16 cellular contexts compared by ENCODE assay signal in the genomic region with DNA sequence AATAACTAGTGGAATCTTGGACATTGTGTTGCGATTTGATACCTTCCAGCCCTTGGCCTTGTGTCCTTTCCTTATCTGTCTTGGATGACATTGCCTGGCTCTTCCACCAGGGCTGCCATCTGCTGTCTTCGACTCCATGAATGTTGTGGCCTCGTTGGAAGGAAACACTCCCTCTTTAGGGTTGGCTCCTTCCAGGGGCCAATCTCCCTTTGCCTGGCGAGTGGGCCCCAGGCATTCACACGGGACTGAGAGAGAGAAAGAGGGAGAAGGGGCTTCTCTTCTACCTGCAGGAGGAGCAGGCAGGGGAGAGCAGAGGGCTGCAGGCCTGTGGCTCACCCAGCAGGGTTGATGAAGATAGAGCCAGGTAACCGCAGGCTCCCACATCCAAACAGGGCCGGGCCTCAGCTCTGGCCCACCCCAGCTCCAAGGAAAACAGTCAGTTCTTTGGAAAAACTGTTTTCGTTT. TPM values are rescaled to one million over a fixed set of nuclear protein-coding genes. Genes with fewer than 3 reads are reported as not detected.
DNase-seq lines count a peak whose midpoint lies in the region; ATAC-seq and TF ChIP-seq lines count a peak whose summit lies in the region.
"Had no signal": no experiment of that assay in that cellular context is flagged by ENCODE, and none has a peak within 500 bp of the region (broad histone marks: within the 10 kb centered on the region; RNA-seq: fewer than 3 reads in every experiment).

No MANE protein-coding gene starts in this region.

- intact Hi-C loops in heart right ventricle (cut with DNase I): loop anchor here (1.0 to 5.0 kb wide), 10 partner anchors 37 to 233 kb away; no protein-coding TSS in a partner anchor

- H2BK120ac ChIP-seq in H9 (ENCODE audit: low read depth, low read length, poor library complexity, severe bottlenecking): no peak overlapping the region

- no peaks in the 10 kb centered on the region for H3K9me3 ChIP-seq in H9 (ENCODE audit: control insufficient read depth, low read depth, low read length)
- no peaks in the 10 kb centered on the region for H3K9me3 ChIP-seq in heart right ventricle
- no peaks in the 10 kb centered on the region for H3K9me3 ChIP-seq in stomach smooth muscle (ENCODE audit: control insufficient read depth in 2 of 2, low read length in 2 of 2)
- H3K9me3 ChIP-seq: stomach had no signal

- POLR2A ChIA-PET in GM10248 (lab: Yijun Ruan, JAX): no interaction called here
- POLR2A ChIA-PET in naive thymus-derived CD8-positive, alpha-beta T cell (lab: Charles Lee): no interaction called here

- no peak overlapping the region for H3K23ac ChIP-seq in H9 (ENCODE audit: insufficient read length, low read depth, low read length)

- in situ Hi-C loops in astrocyte of the spinal cord (cut with HindIII; ENCODE audit: low sequenced_read_pairs): no loop called here

- peak; percentile 47 for TF ChIP-seq CTCF in H9 (conservative IDR thresholded peaks at IDR 0.05)
- TF ChIP-seq CTCF in astrocyte of the spinal cord (IDR thresholded peaks at IDR 0.05; ENCODE audit: low read depth, low read length): peak; percentile 16
- peak in 3 of 9 donors; percentile 6 to 12 (median 9) for TF ChIP-seq CTCF in heart right ventricle (IDR thresholded peaks at IDR 0.05)
- TF ChIP-seq CTCF in GM10248 (IDR thresholded peaks at IDR 0.05; ENCODE audit: control extremely low read depth, extremely low read depth, low read depth, missing control alignments): no peak

- peaks cover 0 to 4% (median 0%) of the 10 kb centered on the region in 9 donors for H3K36me3 ChIP-seq in heart right ventricle
- no peaks in the 10 kb centered on the region for H3K36me3 ChIP-seq in stomach smooth muscle (ENCODE audit: control insufficient read depth in 2 of 2, insufficient read depth in 2 of 2, low read length in 2 of 2)
- H3K36me3 ChIP-seq: stomach had no signal

- no peaks in the 10 kb centered on the region for H4K20me1 ChIP-seq in H9 (ENCODE audit: control insufficient read depth, insufficient read depth, insufficient read length)

- no peaks in the 10 kb centered on the region for H3K23me2 ChIP-seq in H9 (ENCODE audit: insufficient read length, low read depth, low read length, poor library complexity, severe bottlenecking)

- no peak overlapping the region for H3T11ph ChIP-seq in H9 (ENCODE audit: low read length)

- no peak overlapping the region for H3K14ac ChIP-seq in H9 (ENCODE audit: insufficient read depth, low read length)

- H2BK12ac ChIP-seq in H9 (ENCODE audit: insufficient read length, low read depth, low read length): no peak overlapping the region

- no peak overlapping the region for H3K4me2 ChIP-seq in H9 (ENCODE audit: insufficient read depth, insufficient read length, low read length)

- no peak overlapping the region for H3K4ac ChIP-seq in H9 (ENCODE audit: low read depth, low read length)

- no peak overlapping the region for H2BK5ac ChIP-seq in H9 (ENCODE audit: insufficient read length, low read length)

- H3K4me1 Mint-ChIP-seq in H9: peaks cover 6 to 14% of the 10 kb centered on the region in 2 experiments; a peak in 3 of 4 replicates
- peaks cover 0 to 10% (median 2%) of the 10 kb centered on the region in 4 donors for H3K4me1 Mint-ChIP-seq in naive thymus-derived CD8-positive, alpha-beta T cell

- H3K9ac ChIP-seq in H9 (ENCODE audit: extremely low read depth, insufficient read length, low read length) (no peak overlapping the region), stomach smooth muscle (ENCODE audit: low read length in 2 of 2) (no peak overlapping the region)

- H2AFZ ChIP-seq in H9 (ENCODE audit: low read length): no peak overlapping the region

- ATAC-seq in heart right ventricle: peak in 7 of 8 donors; percentile 11 to 39 (median 36)
- ATAC-seq in naive thymus-derived CD8-positive, alpha-beta T cell: no peak

- no peaks in the 10 kb centered on the region for H3K79me1 ChIP-seq in H9 (ENCODE audit: insufficient read depth, low read depth, low read length, poor library complexity, severe bottlenecking)

- no peak overlapping the region for H2BK15ac ChIP-seq in H9 (ENCODE audit: low read depth, low read length)

- peak overlapping the region in 2 of 3 experiments; percentile 65 to 70; a peak in 3 of 7 replicates for H3K27ac Mint-ChIP-seq in H9
- no peak overlapping the region for H3K27ac Mint-ChIP-seq in naive thymus-derived CD8-positive, alpha-beta T cell
- H3K27ac Mint-ChIP-seq: activated T-helper 1 cell treated with anti-CD3 and anti-CD28 coated beads, Interleukin-12 subunit alpha, Interleukin-12 subunit beta, Interleukin-2, Interleukin-4 antibody, amounts not matched to agents 30 ng/mL and 10 ng/mL and 1 ng/mL, durations not matched to agents 14 hours and 24 hours and 36 hours had no signal

- no peak overlapping the region for H4K91ac ChIP-seq in H9 (ENCODE audit: insufficient read length, low read depth, low read length)

- peak; percentile 48 for DNase-seq in H9
- no peak for DNase-seq in astrocyte of the spinal cord (ENCODE audit: low read depth, low spot score)
- no peak for DNase-seq in heart right ventricle
- no peak for DNase-seq in GM10248 (ENCODE audit: extremely low spot score)
- no peak for DNase-seq in naive thymus-derived CD8-positive, alpha-beta T cell
- no peak for DNase-seq in NCI-H446 treated with DMSO at 0.1 percent for 48 hours (lab: John Stamatoyannopoulos, UW)
- DNase-seq: activated CD4-positive, alpha-beta T cell treated with anti-CD3 and anti-CD28 coated beads, Interleukin-2, amount 50 U/mL, for 48 hours; COR-L47; effector CD8-positive, alpha-beta T cell; NCI-H446; stomach; T-helper 9 cell had no signal

- no peaks in the 10 kb centered on the region for H3K36me3 Mint-ChIP-seq in H9 (ENCODE audit: insufficient read depth in 1 of 3, low read depth in 3 of 3)
- H3K36me3 Mint-ChIP-seq in naive thymus-derived CD8-positive, alpha-beta T cell: no peaks in the 10 kb centered on the region

- H3K56ac ChIP-seq in H9 (ENCODE audit: insufficient read length, low read depth, low read length): no peak overlapping the region

- no peaks in the 10 kb centered on the region for H3K27me3 ChIP-seq in H9 (ENCODE audit: insufficient read depth, low read length)
- peaks cover 0 to 7% (median 0%) of the 10 kb centered on the region in 7 donors for H3K27me3 ChIP-seq in heart right ventricle
- no peaks in the 10 kb centered on the region for H3K27me3 ChIP-seq in stomach smooth muscle (ENCODE audit: control insufficient read depth in 1 of 2, insufficient read depth in 2 of 2, low read length in 2 of 2)

- no peaks in the 10 kb centered on the region for H3K79me2 ChIP-seq in H9 (ENCODE audit: insufficient read depth, low read length)

- H3K18ac ChIP-seq in H9 (ENCODE audit: insufficient read length, low read depth, low read length): no peak overlapping the region

- no peak overlapping the region for H4K8ac ChIP-seq in H9 (replicated peaks; ENCODE audit: insufficient read length, low read depth, low read length)

- CTCF ChIA-PET in GM10248 (lab: Yijun Ruan, JAX): interaction anchor here (0.7 to 2.7 kb wide), 18 partner anchors 9 to 234 kb away, joined by 3 to 17 read pairs (median 7); no protein-coding TSS in a partner anchor

- no peak overlapping the region for H2BK20ac ChIP-seq in H9 (ENCODE audit: low read depth, low read length, poor library complexity, severe bottlenecking)

- no peak overlapping the region for H3K27ac ChIP-seq in H9 (ENCODE audit: insufficient read length, low read depth, low read length)
- H3K27ac ChIP-seq in heart right ventricle: peak overlapping the region; percentile 3 to 81 (median 65)
- peak overlapping the region; percentile 24 for H3K27ac ChIP-seq in stomach smooth muscle (ENCODE audit: low read length)

- H3K4me3 ChIP-seq in astrocyte of the spinal cord (ENCODE audit: low read depth, low read length): no peak overlapping the region
- H3K4me3 ChIP-seq in heart right ventricle: no peak overlapping the region
- no peak overlapping the region for H3K4me3 ChIP-seq in stomach smooth muscle (ENCODE audit: low read length in 2 of 2)
- H3K4me3 ChIP-seq: skin epidermis, stomach had no signal

- H4K5ac ChIP-seq in H9 (ENCODE audit: insufficient read length, low read depth, low read length): no peak overlapping the region

- H3K27me3 Mint-ChIP-seq in H9 (ENCODE audit: low read depth): no peaks in the 10 kb centered on the region; the same call in 1 of the 2 replicates
- H3K27me3 Mint-ChIP-seq in naive thymus-derived CD8-positive, alpha-beta T cell: peaks cover 3 to 43% (median 9%) of the 10 kb centered on the region in 5 donors

- no peak overlapping the region for H3K4me3 Mint-ChIP-seq in H9
- H3K4me3 Mint-ChIP-seq in naive thymus-derived CD8-positive, alpha-beta T cell: no peak overlapping the region
- H3K4me3 Mint-ChIP-seq: activated T-helper 1 cell treated with anti-CD3 and anti-CD28 coated beads, Interleukin-12 subunit alpha, Interleukin-12 subunit beta, Interleukin-2, Interleukin-4 antibody, amounts not matched to agents 30 ng/mL and 10 ng/mL and 1 ng/mL, durations not matched to agents 14 hours and 24 hours and 36 hours had no signal

- H3K9me3 Mint-ChIP-seq in H9: no peaks in the 10 kb centered on the region
- H3K9me3 Mint-ChIP-seq in naive thymus-derived CD8-positive, alpha-beta T cell: no peaks in the 10 kb centered on the region
- H3K9me3 Mint-ChIP-seq: activated T-helper 1 cell treated with anti-CD3 and anti-CD28 coated beads, Interleukin-12 subunit alpha, Interleukin-12 subunit beta, Interleukin-2, Interleukin-4 antibody, amounts not matched to agents 30 ng/mL and 10 ng/mL and 1 ng/mL, durations not matched to agents 14 hours and 24 hours and 36 hours had no signal

- no peaks in the 10 kb centered on the region for H3K4me1 ChIP-seq in H9 (ENCODE audit: insufficient read depth, low read length)
- peaks cover 5 to 48% (median 27%) of the 10 kb centered on the region in 9 donors for H3K4me1 ChIP-seq in heart right ventricle
- no peaks in the 10 kb centered on the region for H3K4me1 ChIP-seq in stomach smooth muscle (ENCODE audit: control insufficient read depth, insufficient read depth, low read length)

- WGBS in H9 (ENCODE audit: extremely low coverage, insufficient read length, low lambda C conversion rate): no CpG with 5 or more reads among the region's 8 CpGs
- 40 to 41% methylated on average over 8 of the region's 8 CpGs for WGBS in heart right ventricle, 2 donors

- H2AK5ac ChIP-seq in H9 (ENCODE audit: insufficient read length, low read length): no peak overlapping the region

RNA-seq across cellular contexts. Expression of a gene that starts 31.3 kb away (rescaled TPM):
- 3.2 and 4.6 TPM in 2 replicates for total RNA-seq in H9 (2021)
- total RNA-seq in heart right ventricle: 100 to 1,000 TPM in 1 of 10 donors, 10 to 100 TPM in 9; 31.4 to 110 (median 58.4) TPM
- 10 to 100 TPM in 1 of 2 donors, 1 to 10 TPM in 1; 5.1 to 17.6 TPM for polyA plus RNA-seq in heart right ventricle
- not detected for total RNA-seq in naive thymus-derived CD8-positive, alpha-beta T cell
- not detected for polyA plus RNA-seq in naive thymus-derived CD8-positive, alpha-beta T cell
- polyA plus RNA-seq: neural cell had no signal

Comparison
In these comparisons a context has a peak if more than half of its experiments do, and no peak if none do; other contexts are left out.
1. H3K27ac Mint-ChIP-seq: peak in H9 (2 of 3); none in naive thymus-derived CD8-positive, alpha-beta T cell (0 of 10).
2. ATAC-seq: peak in heart right ventricle (7 of 8); none in naive thymus-derived CD8-positive, alpha-beta T cell (0 of 2).